In genomic region chr12:107139787-107140186, GRCh38 we compare ENCODE assay signal across 1 cellular context.
TF ChIP-seq lines count a peak whose summit lies in the region.

No MANE protein-coding gene starts in this region.

TF ChIP-seq in SK-N-SH treated with all-trans-retinoic acid at 6 μM for 48 hours, 23 proteins besides CTCF, POLR2A, EP300 and RAD21 (continued from another document):
- TF ChIP-seq TSHZ2 (CRISPR knock-in tag; IDR thresholded peaks at IDR 0.05) (no peak), BACH2 (CRISPR knock-in tag; IDR thresholded peaks at IDR 0.05; ENCODE audit: borderline replicate concordance) (no peak), RARB (CRISPR knock-in tag; IDR thresholded peaks at IDR 0.05) (no peak), GLIS3 (CRISPR knock-in tag; IDR thresholded peaks at IDR 0.05) (no peak), ISL1 (CRISPR knock-in tag; IDR thresholded peaks at IDR 0.05) (no peak), ARNTL (CRISPR knock-in tag; IDR thresholded peaks at IDR 0.05; ENCODE audit: borderline replicate concordance, low read depth) (no peak), CREB5 (CRISPR knock-in tag; IDR thresholded peaks at IDR 0.05; ENCODE audit: low read depth) (no peak)
